ENCODE assay signal across 12 cellular contexts in genomic region chr3:191331443-191331842, GRCh38. TPM values are rescaled to one million over a fixed set of nuclear protein-coding genes. Genes with fewer than 3 reads are reported as not detected.
A peak's percentile ranks its signal among the peaks of the same experiment; 100 is the strongest.
DNase-seq lines count a peak whose midpoint lies in the region; ATAC-seq, FAIRE-seq and TF ChIP-seq lines count a peak whose summit lies in the region.
"Had no signal": no experiment of that assay in that cellular context is flagged by ENCODE, and none has a peak within 500 bp of the region (broad histone marks: within the 10 kb centered on the region; RNA-seq: fewer than 3 reads in every experiment).

No MANE protein-coding gene starts in this region.

- H3K27ac Mint-ChIP-seq in HFFc6 (peak overlapping the region; percentile 97), endothelial cell (ENCODE audit: unreplicated experiment) (no peak overlapping the region)

- H3K4me1 Mint-ChIP-seq in HFFc6 (ENCODE audit: low read depth) (peaks cover 85% of the 10 kb centered on the region), endothelial cell (ENCODE audit: unreplicated experiment) (peaks cover 56% of the 10 kb centered on the region)

- ATAC-seq in HG02973 (IDR thresholded peaks at IDR 0.05; ENCODE audit: unreplicated experiment), result no peak

- H3K36me3 Mint-ChIP-seq in HFFc6 (ENCODE audit: low read depth) (peaks cover 47% of the 10 kb centered on the region), endothelial cell (ENCODE audit: low read depth, unreplicated experiment) (peaks cover 5% of the 10 kb centered on the region)

- TF ChIP-seq CTCF in HFFc6 (IDR thresholded peaks at IDR 0.05) (no peak), bronchial epithelial cell (IDR thresholded peaks at IDR 0.05; ENCODE audit: insufficient read depth, low read length, severe bottlenecking) (no peak), endothelial cell (IDR thresholded peaks at IDR 0.05; ENCODE audit: unreplicated experiment) (no peak), WERI-Rb-1 (IDR thresholded peaks at IDR 0.05; ENCODE audit: low read depth, low read length) (no peak)

- in situ Hi-C loops in ACHN (cut with HindIII; ENCODE audit: low pct_ligation_motif_present, low pct_unique_long_range_greater_than_20kb, low sequenced_read_pairs), result no loop called here

- peaks cover 2% of the 10 kb centered on the region; the same call in 1 of the 2 replicates for H3K27me3 Mint-ChIP-seq in HFFc6 (ENCODE audit: insufficient read depth)
- H3K27me3 Mint-ChIP-seq in endothelial cell (ENCODE audit: unreplicated experiment), result peaks cover 23% of the 10 kb centered on the region

- no peaks in the 10 kb centered on the region for H3K9me3 ChIP-seq in muscle layer of colon (ENCODE audit: low read length)
- no peaks in the 10 kb centered on the region for H3K9me3 ChIP-seq in WERI-Rb-1 (ENCODE audit: severe bottlenecking)

- no peak for FAIRE-seq in bronchial epithelial cell (lab: Jason Lieb, UNC)
- FAIRE-seq: islet of Langerhans had no signal

- H3K4me3 ChIP-seq in bronchial epithelial cell (ENCODE audit: low read depth, low read length) (no peak overlapping the region), muscle layer of colon (ENCODE audit: low read depth in 1 of 2, low read length in 2 of 2) (peak overlapping the region in 1 of 2 donors; percentile 84), WERI-Rb-1 (ENCODE audit: low read depth, low read length) (no peak overlapping the region)

- H3K27ac ChIP-seq in muscle layer of colon (ENCODE audit: low read depth, low read length), result peak overlapping the region; percentile 87
- H3K27ac ChIP-seq in WERI-Rb-1, result no peak overlapping the region

- no peaks in the 10 kb centered on the region for H3K27me3 ChIP-seq in bronchial epithelial cell (ENCODE audit: control insufficient read depth, insufficient read depth, low read length)
- no peaks in the 10 kb centered on the region for H3K27me3 ChIP-seq in muscle layer of colon (ENCODE audit: control insufficient read depth in 1 of 2, insufficient read depth in 2 of 2, low read length in 2 of 2)
- no peaks in the 10 kb centered on the region for H3K27me3 ChIP-seq in WERI-Rb-1 (ENCODE audit: insufficient read depth, low read depth, severe bottlenecking)

- H3K4me1 ChIP-seq in muscle layer of colon (ENCODE audit: insufficient read depth, low read length), result peaks cover 28% of the 10 kb centered on the region

- H3K36me3 ChIP-seq in bronchial epithelial cell (ENCODE audit: control insufficient read depth, insufficient read depth, low read length) (no peaks in the 10 kb centered on the region), muscle layer of colon (ENCODE audit: insufficient read depth, low read length) (no peaks in the 10 kb centered on the region), WERI-Rb-1 (no peaks in the 10 kb centered on the region; the same call in 1 of the 2 replicates)

- DNase-seq in ACHN (peak; percentile 75), HFFc6 (peak; percentile 35), bronchial epithelial cell (ENCODE audit: low read depth) (peak; percentile 70), endothelial cell (ENCODE audit: low spot score) (no peak), WERI-Rb-1 (no peak)
- DNase-seq in activated CD4-positive, CD25-positive, alpha-beta regulatory T cell (lab: John Stamatoyannopoulos, UW), result no peak
- DNase-seq: activated T-cell treated with anti-CD3 and anti-CD28 coated beads for 4 hours, DMS79 treated with DMSO at 0.1 percent for 48 hours, NCI-H345 had no signal

- H3K9me3 Mint-ChIP-seq in HFFc6 (no peaks in the 10 kb centered on the region), endothelial cell (ENCODE audit: unreplicated experiment) (no peaks in the 10 kb centered on the region)

- no peak overlapping the region for H3K9ac ChIP-seq in muscle layer of colon (ENCODE audit: low read length)

- H3K4me3 Mint-ChIP-seq in HFFc6, result peak overlapping the region; percentile 99
- H3K4me3 Mint-ChIP-seq in endothelial cell (ENCODE audit: unreplicated experiment), result no peak overlapping the region

RNA-seq across cellular contexts. Expression of gene UTS2B, which starts 1.1 kb away (rescaled TPM):
- 1 to 10 TPM in 3 of 6 experiments, under 1 TPM in 3; 0.73 to 1.8 (median 1.0) TPM for total RNA-seq in HFFc6 (2021; fragmentation: NEBNext Ultra II Directional; extraction: Animal tissue kit (Norgen Biotek cat#: 25700))
- not detected in 2 replicates for total RNA-seq in bronchial epithelial cell
- not detected for total RNA-seq in endothelial cell (ENCODE audit: unreplicated experiment)

RNA-seq across cellular contexts. Expression of gene CCDC50, which starts 2.2 kb away (rescaled TPM):
- total RNA-seq in HFFc6 (2021; fragmentation: NEBNext Ultra II Directional; extraction: Animal tissue kit (Norgen Biotek cat#: 25700)), result 100 to 1,000 TPM in 5 of 6 experiments, 10 to 100 TPM in 1; 94.1 to 129 (median 121) TPM
- total RNA-seq in bronchial epithelial cell (57.7 and 81.5 TPM in 2 replicates), endothelial cell (ENCODE audit: unreplicated experiment) (63.5 TPM)

Comparison
In these comparisons a context has a peak if more than half of its experiments do, and no peak if none do; other contexts are left out.
1. DNase-seq: peak in ACHN (single experiment), HFFc6 (single experiment) and bronchial epithelial cell (single experiment); none in activated CD4-positive, CD25-positive, alpha-beta regulatory T cell (0 of 4), endothelial cell (single experiment) and WERI-Rb-1 (single experiment).